Comparison of ENCODE assay signal across 18 cellular contexts in genomic region chr17:4607261-4607731, GRCh38. TPM values are rescaled to one million over a fixed set of nuclear protein-coding genes. Genes with fewer than 3 reads are reported as not detected.
DNase-seq lines count a peak whose midpoint lies in the region; ATAC-seq and TF ChIP-seq lines count a peak whose summit lies in the region.
"Had no signal": no experiment of that assay in that cellular context is flagged by ENCODE, and none has a peak within 500 bp of the region (broad histone marks: within the 10 kb centered on the region; RNA-seq: fewer than 3 reads in every experiment).

No MANE protein-coding gene starts in this region.

- H3K4me1 ChIP-seq in H9 (ENCODE audit: insufficient read depth, low read length) (no peaks in the 10 kb centered on the region), endodermal cell (ENCODE audit: control insufficient read depth, insufficient read depth, low read length) (no peaks in the 10 kb centered on the region), right lobe of liver (no peaks in the 10 kb centered on the region), gastrocnemius medialis (peaks cover 82 to 88% of the 10 kb centered on the region in 2 donors)

- H3T11ph ChIP-seq in H9 (ENCODE audit: low read length): no peak overlapping the region

- no peak overlapping the region for H3K4ac ChIP-seq in H9 (ENCODE audit: low read depth, low read length)

- no peak for TF ChIP-seq POLR2A in right lobe of liver (IDR thresholded peaks at IDR 0.05)
- no peak for TF ChIP-seq POLR2A in gastrocnemius medialis (IDR thresholded peaks at IDR 0.05)

- CTCF ChIA-PET in activated CD4-positive, alpha-beta T cell treated with anti-CD3 and anti-CD28 coated beads, Interleukin-2, amount 10 ng/mL, durations not matched to agents 7 days and 5 days (lab: Charles Lee): interaction anchor here (0.7 to 1.5 kb wide), 5 partner anchors 9 to 1725 kb away, joined by 3 to 4 read pairs (median 3); no protein-coding TSS in a partner anchor

- peaks cover 3% of the 10 kb centered on the region; the same call in 1 of the 2 replicates for H3K27me3 Mint-ChIP-seq in H9 (ENCODE audit: low read depth)
- peaks cover 2% of the 10 kb centered on the region for H3K27me3 Mint-ChIP-seq in endodermal cell (ENCODE audit: insufficient read depth)
- H3K27me3 Mint-ChIP-seq in activated T-helper 1 cell treated with anti-CD3 and anti-CD28 coated beads, Interleukin-12 subunit alpha, Interleukin-12 subunit beta, Interleukin-2, Interleukin-4 antibody, amounts not matched to agents 30 ng/mL and 10 ng/mL and 1 ng/mL, durations not matched to agents 14 hours and 24 hours and 36 hours (ENCODE audit: insufficient read depth): peaks cover 26% of the 10 kb centered on the region
- H3K27me3 Mint-ChIP-seq in activated CD4-positive, alpha-beta T cell treated with anti-CD3 and anti-CD28 coated beads, Interleukin-2, amount 10 ng/mL, durations not matched to agents 7 days and 5 days: peaks cover 31% of the 10 kb centered on the region

- no peak overlapping the region for H4K8ac ChIP-seq in H9 (replicated peaks; ENCODE audit: insufficient read length, low read depth, low read length)

- no peak overlapping the region for H2BK15ac ChIP-seq in H9 (ENCODE audit: low read depth, low read length)

- POLR2A ChIA-PET in activated CD4-positive, alpha-beta T cell treated with anti-CD3 and anti-CD28 coated beads, Interleukin-2, amount 10 ng/mL, durations not matched to agents 7 days and 5 days (lab: Charles Lee): interaction anchor here (0.7 kb wide), 1 partner anchor 231 kb away, joined by 3 read pairs; no protein-coding TSS in a partner anchor

- no peaks in the 10 kb centered on the region for H3K9me3 ChIP-seq in H9 (ENCODE audit: control insufficient read depth, low read depth, low read length)
- H3K9me3 ChIP-seq in endodermal cell (ENCODE audit: control insufficient read depth, low read length): no peaks in the 10 kb centered on the region
- no peaks in the 10 kb centered on the region for H3K9me3 ChIP-seq in right lobe of liver
- H3K9me3 ChIP-seq in gastrocnemius medialis: no peaks in the 10 kb centered on the region
- H3K9me3 ChIP-seq: SJCRH30 had no signal

- no peak overlapping the region for H4K91ac ChIP-seq in H9 (ENCODE audit: insufficient read length, low read depth, low read length)

- no peak overlapping the region for H3K14ac ChIP-seq in H9 (ENCODE audit: insufficient read depth, low read length)

- no peak overlapping the region for H3K4me3 ChIP-seq in endodermal cell (ENCODE audit: low read length)
- H3K4me3 ChIP-seq in right lobe of liver: no peak overlapping the region
- no peak overlapping the region for H3K4me3 ChIP-seq in gastrocnemius medialis
- H3K4me3 ChIP-seq: SJCRH30 had no signal

- no peak overlapping the region for H3K4me3 Mint-ChIP-seq in H9
- H3K4me3 Mint-ChIP-seq in endodermal cell: no peak overlapping the region
- H3K4me3 Mint-ChIP-seq in activated T-helper 1 cell treated with anti-CD3 and anti-CD28 coated beads, Interleukin-12 subunit alpha, Interleukin-12 subunit beta, Interleukin-2, Interleukin-4 antibody, amounts not matched to agents 30 ng/mL and 10 ng/mL and 1 ng/mL, durations not matched to agents 14 hours and 24 hours and 36 hours: no peak overlapping the region
- H3K4me3 Mint-ChIP-seq in activated CD4-positive, alpha-beta T cell treated with anti-CD3 and anti-CD28 coated beads, Interleukin-2, amount 10 ng/mL, durations not matched to agents 7 days and 5 days: no peak overlapping the region
- H3K4me3 Mint-ChIP-seq: IgD-negative memory B cell had no signal

- no peaks in the 10 kb centered on the region for H3K79me1 ChIP-seq in H9 (ENCODE audit: insufficient read depth, low read depth, low read length, poor library complexity, severe bottlenecking)

- no peaks in the 10 kb centered on the region for H3K79me2 ChIP-seq in H9 (ENCODE audit: insufficient read depth, low read length)

- H3K23ac ChIP-seq in H9 (ENCODE audit: insufficient read length, low read depth, low read length): no peak overlapping the region

- H2BK5ac ChIP-seq in H9 (ENCODE audit: insufficient read length, low read length): no peak overlapping the region

- H2BK20ac ChIP-seq in H9 (ENCODE audit: low read depth, low read length, poor library complexity, severe bottlenecking): no peak overlapping the region

- H4K20me1 ChIP-seq in H9 (ENCODE audit: control insufficient read depth, insufficient read depth, insufficient read length): no peaks in the 10 kb centered on the region

- H3K36me3 Mint-ChIP-seq in H9 (ENCODE audit: insufficient read depth in 1 of 3, low read depth in 3 of 3) (no peaks in the 10 kb centered on the region), endodermal cell (ENCODE audit: low read depth) (no peaks in the 10 kb centered on the region)
- no peaks in the 10 kb centered on the region for H3K36me3 Mint-ChIP-seq in activated T-helper 1 cell treated with anti-CD3 and anti-CD28 coated beads, Interleukin-12 subunit alpha, Interleukin-12 subunit beta, Interleukin-2, Interleukin-4 antibody, amounts not matched to agents 30 ng/mL and 10 ng/mL and 1 ng/mL, durations not matched to agents 14 hours and 24 hours and 36 hours (ENCODE audit: low read depth)
- no peaks in the 10 kb centered on the region for H3K36me3 Mint-ChIP-seq in activated CD4-positive, alpha-beta T cell treated with anti-CD3 and anti-CD28 coated beads, Interleukin-2, amount 10 ng/mL, durations not matched to agents 7 days and 5 days (ENCODE audit: low read depth)
- H3K36me3 Mint-ChIP-seq: IgD-negative memory B cell had no signal

- H3K4me1 Mint-ChIP-seq in H9 (peaks cover 16 to 30% of the 10 kb centered on the region in 2 experiments), endodermal cell (peaks cover 27% of the 10 kb centered on the region)
- H3K4me1 Mint-ChIP-seq in activated T-helper 1 cell treated with anti-CD3 and anti-CD28 coated beads, Interleukin-12 subunit alpha, Interleukin-12 subunit beta, Interleukin-2, Interleukin-4 antibody, amounts not matched to agents 30 ng/mL and 10 ng/mL and 1 ng/mL, durations not matched to agents 14 hours and 24 hours and 36 hours (ENCODE audit: low read depth): no peaks in the 10 kb centered on the region
- H3K4me1 Mint-ChIP-seq in activated CD4-positive, alpha-beta T cell treated with anti-CD3 and anti-CD28 coated beads, Interleukin-2, amount 10 ng/mL, durations not matched to agents 7 days and 5 days: no peaks in the 10 kb centered on the region

- no CpG with 5 or more reads among the region's 25 CpGs for WGBS in H9 (ENCODE audit: extremely low coverage, insufficient read length, low lambda C conversion rate)
- WGBS in endodermal cell (ENCODE audit: insufficient coverage in 1 of 2, insufficient read length in 1 of 2), 2 experiments: 89 to 95% methylated on average over 10 to 25 of the region's 25 CpGs
- 41% methylated on average over 18 of the region's 25 CpGs for WGBS in right lobe of liver (ENCODE audit: insufficient coverage, low coverage, low lambda C conversion rate, missing lambda C conversion rate)

- H3K27ac ChIP-seq in H9 (ENCODE audit: insufficient read length, low read depth, low read length): no peak overlapping the region
- H3K27ac ChIP-seq in endodermal cell (ENCODE audit: low read depth, low read length): no peak overlapping the region
- H3K27ac ChIP-seq in right lobe of liver: peak overlapping the region in 1 of 3 donors; percentile 43
- peak overlapping the region; percentile 86 to 100 (median 94) for H3K27ac ChIP-seq in gastrocnemius medialis
- H3K27ac ChIP-seq: SJCRH30 had no signal

- H2BK120ac ChIP-seq in H9 (ENCODE audit: low read depth, low read length, poor library complexity, severe bottlenecking): no peak overlapping the region

- TF ChIP-seq CTCF in H9 (conservative IDR thresholded peaks at IDR 0.05): no peak
- TF ChIP-seq CTCF in endodermal cell (conservative IDR thresholded peaks at IDR 0.05): no peak
- no peak for TF ChIP-seq CTCF in right lobe of liver (IDR thresholded peaks at IDR 0.05)
- TF ChIP-seq CTCF in gastrocnemius medialis (IDR thresholded peaks at IDR 0.05 in 4 of 5, conservative IDR thresholded peaks at IDR 0.05 in 1 of 5): no peak

- H3K27ac Mint-ChIP-seq in H9 (peak overlapping the region in 1 of 3 experiments; percentile 64; a peak in 2 of 7 replicates), endodermal cell (peak overlapping the region; percentile 20)
- no peak overlapping the region for H3K27ac Mint-ChIP-seq in activated T-helper 1 cell treated with anti-CD3 and anti-CD28 coated beads, Interleukin-12 subunit alpha, Interleukin-12 subunit beta, Interleukin-2, Interleukin-4 antibody, amounts not matched to agents 30 ng/mL and 10 ng/mL and 1 ng/mL, durations not matched to agents 14 hours and 24 hours and 36 hours
- H3K27ac Mint-ChIP-seq in activated CD4-positive, alpha-beta T cell treated with anti-CD3 and anti-CD28 coated beads, Interleukin-2, amount 10 ng/mL, durations not matched to agents 7 days and 5 days: no peak overlapping the region
- H3K27ac Mint-ChIP-seq: IgD-negative memory B cell had no signal

- no peak overlapping the region for H2BK12ac ChIP-seq in H9 (ENCODE audit: insufficient read length, low read depth, low read length)

- in situ Hi-C loops in gastrocnemius medialis (cut with MboI; ENCODE audit: low sequenced_read_pairs in 4 of 4): no loop called here

- ATAC-seq in right lobe of liver (peak; percentile 38 to 62 (median 59)), gastrocnemius medialis (no peak), HG03159 (IDR thresholded peaks at IDR 0.05; ENCODE audit: unreplicated experiment) (no peak)

- H3K36me3 ChIP-seq in endodermal cell (ENCODE audit: control insufficient read depth, insufficient read depth, low read length) (no peaks in the 10 kb centered on the region), right lobe of liver (no peaks in the 10 kb centered on the region), gastrocnemius medialis (peaks cover 0 to 17% of the 10 kb centered on the region in 2 donors)
- H3K36me3 ChIP-seq: SJCRH30 had no signal

- no peak overlapping the region for H3K18ac ChIP-seq in H9 (ENCODE audit: insufficient read length, low read depth, low read length)

- no peak overlapping the region for H3K9ac ChIP-seq in H9 (ENCODE audit: extremely low read depth, insufficient read length, low read length)
- no peak overlapping the region for H3K9ac ChIP-seq in endodermal cell (ENCODE audit: extremely low read depth, low read length, poor library complexity, severe bottlenecking)

- H3K56ac ChIP-seq in H9 (ENCODE audit: insufficient read length, low read depth, low read length): no peak overlapping the region

- H2AFZ ChIP-seq in H9 (ENCODE audit: low read length): no peak overlapping the region

- no peaks in the 10 kb centered on the region for H3K27me3 ChIP-seq in H9 (ENCODE audit: insufficient read depth, low read length)
- H3K27me3 ChIP-seq in endodermal cell (ENCODE audit: control insufficient read depth, insufficient read depth, low read length, poor library complexity, severe bottlenecking): no peaks in the 10 kb centered on the region
- no peaks in the 10 kb centered on the region for H3K27me3 ChIP-seq in right lobe of liver
- H3K27me3 ChIP-seq in gastrocnemius medialis: no peaks in the 10 kb centered on the region
- H3K27me3 ChIP-seq: SJCRH30 had no signal

- H2AK5ac ChIP-seq in H9 (ENCODE audit: insufficient read length, low read length): no peak overlapping the region

- intact Hi-C loops in right lobe of liver (cut with DNase I): no loop called here
- intact Hi-C loops in gastrocnemius medialis (cut with DNase I; ENCODE audit: low total_unique reads): no loop called here
- intact Hi-C loops in activated T-helper 1 cell treated with anti-CD3 and anti-CD28 coated beads, Interleukin-12 subunit alpha, Interleukin-12 subunit beta, Interleukin-2, Interleukin-4 antibody, amounts not matched to agents 30 ng/mL and 10 ng/mL and 1 ng/mL, durations not matched to agents 14 hours and 24 hours and 36 hours (cut with micrococcal nuclease): no loop called here

- DNase-seq in H9 (peak; percentile 33), endodermal cell (peak; percentile 53), right lobe of liver (no peak), gastrocnemius medialis (peak in 1 of 2 donors; percentile 28), HPDE6-E6E7 (ENCODE audit: extremely low spot score) (no peak)
- DNase-seq in activated T-helper 1 cell treated with anti-CD3 and anti-CD28 coated beads, Interleukin-12 subunit alpha, Interleukin-12 subunit beta, Interleukin-2, Interleukin-4 antibody, amounts not matched to agents 30 ng/mL and 10 ng/mL and 1 ng/mL, durations not matched to agents 14 hours and 24 hours and 36 hours (ENCODE audit: low spot score): no peak
- no peak for DNase-seq in activated CD4-positive, alpha-beta T cell treated with anti-CD3 and anti-CD28 coated beads, Interleukin-2, amount 10 ng/mL, durations not matched to agents 7 days and 5 days
- DNase-seq: activated CD8-positive, alpha-beta memory T cell treated with anti-CD3 and anti-CD28 coated beads, Interleukin-2, amount 50 U/mL, for 48 hours; DND-41; HCEC 1CT; NCI-H1436; NCI-H526 treated with DMSO at 0.1 percent for 48 hours; SJCRH30; stimulated activated CD4-positive, alpha-beta T cell treated with anti-CD3 and anti-CD28 coated beads, Interleukin-15, amount 100 ng/mL, for 24 hours; stimulated activated CD8-positive, alpha-beta memory T cell treated with anti-CD3 and anti-CD28 coated beads, Interleukin-4, amount 100 ng/mL, for 48 hours had no signal

- no peak overlapping the region for H3K4me2 ChIP-seq in H9 (ENCODE audit: insufficient read depth, insufficient read length, low read length)

- H3K9me3 Mint-ChIP-seq in H9 (no peaks in the 10 kb centered on the region), endodermal cell (no peaks in the 10 kb centered on the region)
- H3K9me3 Mint-ChIP-seq in activated T-helper 1 cell treated with anti-CD3 and anti-CD28 coated beads, Interleukin-12 subunit alpha, Interleukin-12 subunit beta, Interleukin-2, Interleukin-4 antibody, amounts not matched to agents 30 ng/mL and 10 ng/mL and 1 ng/mL, durations not matched to agents 14 hours and 24 hours and 36 hours: no peaks in the 10 kb centered on the region
- H3K9me3 Mint-ChIP-seq in activated CD4-positive, alpha-beta T cell treated with anti-CD3 and anti-CD28 coated beads, Interleukin-2, amount 10 ng/mL, durations not matched to agents 7 days and 5 days: no peaks in the 10 kb centered on the region
- H3K9me3 Mint-ChIP-seq: IgD-negative memory B cell had no signal

- no peak overlapping the region for H4K5ac ChIP-seq in H9 (ENCODE audit: insufficient read length, low read depth, low read length)

- H3K23me2 ChIP-seq in H9 (ENCODE audit: insufficient read length, low read depth, low read length, poor library complexity, severe bottlenecking): no peaks in the 10 kb centered on the region

RNA-seq across cellular contexts. Expression of gene SMTNL2, which starts 23.0 kb away (rescaled TPM):
- total RNA-seq in H9 (2021): 0.77 and 1.6 TPM in 2 replicates
- under 1 TPM; 0.51 to 0.79 TPM for total RNA-seq in endodermal cell
- polyA plus RNA-seq in endodermal cell (2013, experiment 1 of 2): 2.5 TPM
- polyA plus RNA-seq in endodermal cell (2013, experiment 2 of 2): 3.0 TPM
- under 1 TPM in 3 of 6 experiments, not detected in 3; 0.12 to 0.25 (median 0.14) TPM for total RNA-seq in right lobe of liver
- 100 to 1,000 TPM; 110 to 588 (median 420) TPM for total RNA-seq in gastrocnemius medialis
- not detected in 2 replicates for total RNA-seq in activated T-helper 1 cell treated with anti-CD3 and anti-CD28 coated beads, Interleukin-12 subunit alpha, Interleukin-12 subunit beta, Interleukin-2, Interleukin-4 antibody, amounts not matched to agents 30 ng/mL and 10 ng/mL and 1 ng/mL, durations not matched to agents 14 hours and 24 hours and 36 hours
- not detected for total RNA-seq in activated CD4-positive, alpha-beta T cell treated with anti-CD3 and anti-CD28 coated beads, Interleukin-2, amount 10 ng/mL, durations not matched to agents 7 days and 5 days
- total RNA-seq: SJCRH30 had no signal
- polyA plus RNA-seq: IgD-negative memory B cell had no signal

RNA-seq across cellular contexts. Expression of gene ALOX15, which starts 34.2 kb away (rescaled TPM):
- total RNA-seq in H9 (2021) (0.31 and 0.39 TPM in 2 replicates), endodermal cell (not detected), right lobe of liver (under 1 TPM in 4 of 6 experiments, not detected in 2; 0.09 to 0.53 (median 0.28) TPM), gastrocnemius medialis (not detected)
- polyA plus RNA-seq in endodermal cell (2013, experiment 1 of 2): 0.18 TPM
- not detected for polyA plus RNA-seq in endodermal cell (2013, experiment 2 of 2)
- total RNA-seq in activated T-helper 1 cell treated with anti-CD3 and anti-CD28 coated beads, Interleukin-12 subunit alpha, Interleukin-12 subunit beta, Interleukin-2, Interleukin-4 antibody, amounts not matched to agents 30 ng/mL and 10 ng/mL and 1 ng/mL, durations not matched to agents 14 hours and 24 hours and 36 hours: not detected in 2 replicates
- total RNA-seq in activated CD4-positive, alpha-beta T cell treated with anti-CD3 and anti-CD28 coated beads, Interleukin-2, amount 10 ng/mL, durations not matched to agents 7 days and 5 days: under 1 TPM in 1 of 2 experiments, not detected in 1; 0.17 TPM
- total RNA-seq: myocyte had no signal

RNA-seq across cellular contexts. Expression of gene GGT6, which starts 46.9 kb away (rescaled TPM):
- total RNA-seq in H9 (2021) (0.13 and 0.17 TPM in 2 replicates), endodermal cell (not detected), right lobe of liver (under 1 TPM; 0.09 to 0.92 (median 0.27) TPM), gastrocnemius medialis (under 1 TPM in 1 of 4 donors, not detected in 3; 0.63 TPM)
- polyA plus RNA-seq in endodermal cell (2013, experiment 1 of 2): not detected
- not detected for polyA plus RNA-seq in endodermal cell (2013, experiment 2 of 2)
- not detected in 2 replicates for total RNA-seq in activated T-helper 1 cell treated with anti-CD3 and anti-CD28 coated beads, Interleukin-12 subunit alpha, Interleukin-12 subunit beta, Interleukin-2, Interleukin-4 antibody, amounts not matched to agents 30 ng/mL and 10 ng/mL and 1 ng/mL, durations not matched to agents 14 hours and 24 hours and 36 hours
- not detected for total RNA-seq in activated CD4-positive, alpha-beta T cell treated with anti-CD3 and anti-CD28 coated beads, Interleukin-2, amount 10 ng/mL, durations not matched to agents 7 days and 5 days
- total RNA-seq: myocyte, SJCRH30 had no signal
- polyA plus RNA-seq: IgD-negative memory B cell had no signal

RNA-seq across cellular contexts. Expression of gene MYBBP1A, which starts 52.1 kb away (rescaled TPM):
- total RNA-seq in H9 (2021) (177 and 181 TPM in 2 replicates), endodermal cell (10 to 100 TPM; 55.6 to 70.9 TPM), right lobe of liver (10 to 100 TPM; 16.3 to 32.0 (median 23.7) TPM), gastrocnemius medialis (10 to 100 TPM; 42.5 to 60.2 (median 48.9) TPM)
- polyA plus RNA-seq in endodermal cell (2013, experiment 1 of 2): 31.3 TPM
- 24.9 TPM for polyA plus RNA-seq in endodermal cell (2013, experiment 2 of 2)
- 186 and 195 TPM in 2 replicates for total RNA-seq in activated T-helper 1 cell treated with anti-CD3 and anti-CD28 coated beads, Interleukin-12 subunit alpha, Interleukin-12 subunit beta, Interleukin-2, Interleukin-4 antibody, amounts not matched to agents 30 ng/mL and 10 ng/mL and 1 ng/mL, durations not matched to agents 14 hours and 24 hours and 36 hours
- 10 to 100 TPM; 58.0 to 59.0 TPM for total RNA-seq in activated CD4-positive, alpha-beta T cell treated with anti-CD3 and anti-CD28 coated beads, Interleukin-2, amount 10 ng/mL, durations not matched to agents 7 days and 5 days

Comparison
In these comparisons a context has a peak if more than half of its experiments do, and no peak if none do; other contexts are left out.
1. DNase-seq: peak in H9 (single experiment) and endodermal cell (single experiment); none in right lobe of liver (0 of 3), activated T-helper 1 cell treated with anti-CD3 and anti-CD28 coated beads, Interleukin-12 subunit alpha, Interleukin-12 subunit beta, Interleukin-2, Interleukin-4 antibody, amounts not matched to agents 30 ng/mL and 10 ng/mL and 1 ng/mL, durations not matched to agents 14 hours and 24 hours and 36 hours (single experiment), HPDE6-E6E7 (single experiment) and activated CD4-positive, alpha-beta T cell treated with anti-CD3 and anti-CD28 coated beads, Interleukin-2, amount 10 ng/mL, durations not matched to agents 7 days and 5 days (single experiment).
2. H3K27ac ChIP-seq: peak in gastrocnemius medialis (4 of 4); none in H9 (single experiment) and endodermal cell (single experiment).
3. ATAC-seq: peak in right lobe of liver (4 of 4); none in gastrocnemius medialis (0 of 2) and HG03159 (single experiment).
4. RNA of gene SMTNL2, which starts 23.0 kb away (total RNA-seq): 110 to 588 TPM in gastrocnemius medialis; 0.51 to 0.79 TPM in endodermal cell, 0.77 to 1.6 TPM in H9, 0.12 to 0.25 TPM in right lobe of liver, not detected in activated T-helper 1 cell treated with anti-CD3 and anti-CD28 coated beads, Interleukin-12 subunit alpha, Interleukin-12 subunit beta, Interleukin-2, Interleukin-4 antibody, amounts not matched to agents 30 ng/mL and 10 ng/mL and 1 ng/mL, durations not matched to agents 14 hours and 24 hours and 36 hours and not detected in activated CD4-positive, alpha-beta T cell treated with anti-CD3 and anti-CD28 coated beads, Interleukin-2, amount 10 ng/mL, durations not matched to agents 7 days and 5 days; every median in the first group is over 10 times any median in the second.